ENCODE assay signal across 9 cellular contexts in genomic region chr10:95391570-95392249, GRCh38.
A peak's percentile ranks its signal among the peaks of the same experiment; 100 is the strongest.
DNase-seq lines count a peak whose midpoint lies in the region; ATAC-seq, FAIRE-seq and TF ChIP-seq lines count a peak whose summit lies in the region.
"Had no signal": no experiment of that assay in that cellular context is flagged by ENCODE, and none has a peak within 500 bp of the region (broad histone marks: within the 10 kb centered on the region; RNA-seq: fewer than 3 reads in every experiment).

No MANE protein-coding gene starts in this region.

- peaks cover 26 to 99% (median 88%) of the 10 kb centered on the region in 10 experiments for H3K4me1 ChIP-seq in BLaER1 treated with 17β-estradiol and CSF1 and Interleukin-3, amounts not matched to agents 10 nM and 100 nM
- H3K4me1 ChIP-seq in mesenchymal stem cell (ENCODE audit: control insufficient read depth, insufficient read depth, low read depth, low read length) (peaks cover 2% of the 10 kb centered on the region), esophagus squamous epithelium (peaks cover 0 to 88% (median 35%) of the 10 kb centered on the region in 3 donors)

- no peak for FAIRE-seq in HTR-8/SVneo (lab: Jason Lieb, UNC)

- H2BK5ac ChIP-seq in mesenchymal stem cell (ENCODE audit: low read depth, low read length, poor library complexity, severe bottlenecking): no peak overlapping the region

- no peaks in the 10 kb centered on the region for H3K27me3 ChIP-seq in BLaER1 treated with 17β-estradiol and CSF1 and Interleukin-3, amounts not matched to agents 10 nM and 100 nM
- H3K27me3 ChIP-seq in mesenchymal stem cell (ENCODE audit: control insufficient read depth in 1 of 2, insufficient read depth in 1 of 2, low read length in 2 of 2): peaks cover 0 to 10% of the 10 kb centered on the region in 2 experiments
- H3K27me3 ChIP-seq in esophagus squamous epithelium: no peaks in the 10 kb centered on the region

- H3K27ac Mint-ChIP-seq in natural killer cell: no peak overlapping the region
- H3K27ac Mint-ChIP-seq in stimulated activated effector memory CD8-positive, alpha-beta T cell treated with anti-CD3 and anti-CD28 coated beads, Interleukin-12 subunit alpha, Interleukin-12 subunit beta, amount 100 ng/mL, for 72 hours: no peak overlapping the region
- H3K27ac Mint-ChIP-seq: effector memory CD8-positive, alpha-beta T cell had no signal

- H3K36me3 Mint-ChIP-seq in natural killer cell: no peaks in the 10 kb centered on the region
- no peaks in the 10 kb centered on the region for H3K36me3 Mint-ChIP-seq in stimulated activated effector memory CD8-positive, alpha-beta T cell treated with anti-CD3 and anti-CD28 coated beads, Interleukin-12 subunit alpha, Interleukin-12 subunit beta, amount 100 ng/mL, for 72 hours

- H3K27me3 Mint-ChIP-seq in natural killer cell (ENCODE audit: low read depth in 2 of 2): no peaks in the 10 kb centered on the region
- H3K27me3 Mint-ChIP-seq: effector memory CD8-positive, alpha-beta T cell had no signal

- H3K23ac ChIP-seq in mesenchymal stem cell (ENCODE audit: low read length in 2 of 2): no peak overlapping the region

- H3K9me3 Mint-ChIP-seq in natural killer cell: no peaks in the 10 kb centered on the region
- no peaks in the 10 kb centered on the region for H3K9me3 Mint-ChIP-seq in stimulated activated effector memory CD8-positive, alpha-beta T cell treated with anti-CD3 and anti-CD28 coated beads, Interleukin-12 subunit alpha, Interleukin-12 subunit beta, amount 100 ng/mL, for 72 hours
- H3K9me3 Mint-ChIP-seq: effector memory CD8-positive, alpha-beta T cell had no signal

- no peak for TF ChIP-seq POLR2A in esophagus squamous epithelium (IDR thresholded peaks at IDR 0.05)

- ATAC-seq in natural killer cell (no peak), GM19324 (IDR thresholded peaks at IDR 0.05; ENCODE audit: low FRiP score, unreplicated experiment) (no peak)
- no peak for ATAC-seq in stimulated activated effector memory CD8-positive, alpha-beta T cell treated with anti-CD3 and anti-CD28 coated beads, Interleukin-12 subunit alpha, Interleukin-12 subunit beta, amount 100 ng/mL, for 72 hours
- ATAC-seq: effector memory CD8-positive, alpha-beta T cell had no signal

- no peak overlapping the region for H2BK15ac ChIP-seq in mesenchymal stem cell (ENCODE audit: low read depth, poor library complexity, severe bottlenecking)

- no peak overlapping the region for H2AFZ ChIP-seq in mesenchymal stem cell (ENCODE audit: low read depth, low read length)

- DNase-seq in HTR-8/SVneo (ENCODE audit: insufficient read length, low spot score): peak; percentile 39
- peak; percentile 46 for DNase-seq in brain pericyte (ENCODE audit: low read depth, low spot score)
- peak; percentile 48 for DNase-seq in mesenchymal stem cell
- DNase-seq in natural killer cell: no peak
- DNase-seq in esophagus squamous epithelium (lab: John Stamatoyannopoulos, UW): no peak
- DNase-seq in stimulated activated effector memory CD8-positive, alpha-beta T cell treated with anti-CD3 and anti-CD28 coated beads, Interleukin-12 subunit alpha, Interleukin-12 subunit beta, amount 100 ng/mL, for 72 hours (ENCODE audit: low spot score in 2 of 2): no peak
- DNase-seq: effector memory CD8-positive, alpha-beta T cell had no signal

- WGBS in mesenchymal stem cell: 34% methylated on average over 4 of the region's 4 CpGs
- 53 to 58% methylated on average over 4 of the region's 4 CpGs for WGBS in esophagus squamous epithelium, 2 donors

- H3K4me1 Mint-ChIP-seq in natural killer cell: no peaks in the 10 kb centered on the region
- H3K4me1 Mint-ChIP-seq in stimulated activated effector memory CD8-positive, alpha-beta T cell treated with anti-CD3 and anti-CD28 coated beads, Interleukin-12 subunit alpha, Interleukin-12 subunit beta, amount 100 ng/mL, for 72 hours: peaks cover 13% of the 10 kb centered on the region

- no peak overlapping the region for H3K18ac ChIP-seq in mesenchymal stem cell (ENCODE audit: low read depth in 1 of 2, low read length in 2 of 2)

- H4K20me1 ChIP-seq in BLaER1 treated with 17β-estradiol and CSF1 and Interleukin-3, amounts not matched to agents 10 nM and 100 nM: peaks cover 0 to 99% (median 0%) of the 10 kb centered on the region in 11 experiments; a peak in 3 of 22 replicates

- no peaks in the 10 kb centered on the region for H3K79me1 ChIP-seq in mesenchymal stem cell (replicated peaks; ENCODE audit: low read length, poor library complexity, severe bottlenecking)

- intact Hi-C loops in natural killer cell (cut with micrococcal nuclease): no loop called here
- intact Hi-C loops in esophagus squamous epithelium (cut with DNase I): no loop called here

- H3K4me3 Mint-ChIP-seq in natural killer cell: no peak overlapping the region
- H3K4me3 Mint-ChIP-seq in stimulated activated effector memory CD8-positive, alpha-beta T cell treated with anti-CD3 and anti-CD28 coated beads, Interleukin-12 subunit alpha, Interleukin-12 subunit beta, amount 100 ng/mL, for 72 hours: no peak overlapping the region
- H3K4me3 Mint-ChIP-seq: effector memory CD8-positive, alpha-beta T cell had no signal

- H3K4ac ChIP-seq in mesenchymal stem cell (ENCODE audit: low read depth in 1 of 2, low read length in 2 of 2): no peak overlapping the region

- no peak overlapping the region for H4K8ac ChIP-seq in mesenchymal stem cell (ENCODE audit: low read length)

- H3K4me3 ChIP-seq in BLaER1 treated with 17β-estradiol and CSF1 and Interleukin-3, amounts not matched to agents 10 nM and 100 nM: no peak overlapping the region
- H3K4me3 ChIP-seq in mesenchymal stem cell (ENCODE audit: insufficient read depth in 1 of 2, low read depth in 1 of 2, low read length in 2 of 2) (no peak overlapping the region), esophagus squamous epithelium (no peak overlapping the region)

- peaks cover 0 to 97% (median 6%) of the 10 kb centered on the region in 11 experiments; a peak in 11 of 22 replicates for H3K36me3 ChIP-seq in BLaER1 treated with 17β-estradiol and CSF1 and Interleukin-3, amounts not matched to agents 10 nM and 100 nM
- H3K36me3 ChIP-seq in mesenchymal stem cell (ENCODE audit: control insufficient read depth in 1 of 2, insufficient read depth in 2 of 2, low read depth in 1 of 2, low read length in 2 of 2): peaks cover 0 to 4% of the 10 kb centered on the region in 2 experiments
- H3K36me3 ChIP-seq in esophagus squamous epithelium: peaks cover 0 to 25% (median 0%) of the 10 kb centered on the region in 3 donors

- no peak overlapping the region for H2AK5ac ChIP-seq in mesenchymal stem cell (ENCODE audit: low read length, severe bottlenecking)

- no peak overlapping the region for H2BK12ac ChIP-seq in mesenchymal stem cell (ENCODE audit: low read length in 2 of 2)

- H3K4me2 ChIP-seq in BLaER1 treated with 17β-estradiol and CSF1 and Interleukin-3, amounts not matched to agents 10 nM and 100 nM: peak overlapping the region in 6 of 11 experiments; percentile 35 to 80 (median 67); a peak in 10 of 22 replicates
- no peak overlapping the region for H3K4me2 ChIP-seq in mesenchymal stem cell (ENCODE audit: low read length, poor library complexity, severe bottlenecking)

- H4K91ac ChIP-seq in mesenchymal stem cell (ENCODE audit: low read length): no peak overlapping the region

- H3K9me3 ChIP-seq in BLaER1 treated with 17β-estradiol and CSF1 and Interleukin-3, amounts not matched to agents 10 nM and 100 nM (replicated peaks in 1 of 11): no peaks in the 10 kb centered on the region
- H3K9me3 ChIP-seq in mesenchymal stem cell (ENCODE audit: control insufficient read depth, low read length): no peaks in the 10 kb centered on the region
- H3K9me3 ChIP-seq in esophagus squamous epithelium: no peaks in the 10 kb centered on the region

- no peak overlapping the region for H2BK120ac ChIP-seq in mesenchymal stem cell (ENCODE audit: low read depth, low read length)

- no peak overlapping the region for H3K14ac ChIP-seq in mesenchymal stem cell (ENCODE audit: low read length in 2 of 2)

- no peak overlapping the region for H3K9ac ChIP-seq in BLaER1 treated with 17β-estradiol and CSF1 and Interleukin-3, amounts not matched to agents 10 nM and 100 nM
- no peak overlapping the region for H3K9ac ChIP-seq in mesenchymal stem cell (ENCODE audit: low read length)

- H3K27ac ChIP-seq in BLaER1 treated with 17β-estradiol and CSF1 and Interleukin-3, amounts not matched to agents 10 nM and 100 nM: no peak overlapping the region
- H3K27ac ChIP-seq in mesenchymal stem cell (ENCODE audit: low read length, poor library complexity, severe bottlenecking) (no peak overlapping the region), esophagus squamous epithelium (peak overlapping the region in 2 of 4 donors; percentile 26 to 66)

- TF ChIP-seq CTCF in natural killer cell (IDR thresholded peaks at IDR 0.05) (no peak), esophagus squamous epithelium (IDR thresholded peaks at IDR 0.05) (no peak)

Comparison
In these comparisons a context has a peak if more than half of its experiments do, and no peak if none do; other contexts are left out.
1. DNase-seq: peak in HTR-8/SVneo (single experiment), brain pericyte (single experiment) and mesenchymal stem cell (single experiment); none in natural killer cell (single experiment), esophagus squamous epithelium (single experiment) and stimulated activated effector memory CD8-positive, alpha-beta T cell treated with anti-CD3 and anti-CD28 coated beads, Interleukin-12 subunit alpha, Interleukin-12 subunit beta, amount 100 ng/mL, for 72 hours (0 of 2).